Comparison of ENCODE assay signal across 11 cellular contexts in the genomic region with DNA sequence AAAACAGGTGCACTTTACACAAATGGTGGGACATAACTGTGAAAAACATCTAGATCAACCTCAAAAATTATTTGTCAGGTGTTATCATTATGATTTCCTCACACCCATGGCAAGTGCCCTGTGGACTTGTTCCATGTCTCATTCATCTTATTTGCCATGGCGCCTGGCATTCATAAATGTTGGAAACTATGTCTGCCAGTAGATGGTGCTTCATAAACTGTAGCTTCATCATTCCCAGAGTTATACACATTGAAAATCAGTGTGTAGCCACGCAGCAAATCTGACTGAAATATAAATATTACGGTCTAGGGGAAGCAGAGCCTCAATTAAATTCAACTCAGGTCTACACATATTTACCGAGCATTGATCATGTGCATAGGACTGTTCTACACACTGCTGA.
DNase-seq lines count a peak whose midpoint lies in the region; ATAC-seq, FAIRE-seq and TF ChIP-seq lines count a peak whose summit lies in the region.
"Had no signal": no experiment of that assay in that cellular context is flagged by ENCODE, and none has a peak within 500 bp of the region (broad histone marks: within the 10 kb centered on the region; RNA-seq: fewer than 3 reads in every experiment).

No MANE protein-coding gene starts in this region.

- ATAC-seq in PC-3, result peak; percentile 83
- ATAC-seq in HG03135 (IDR thresholded peaks at IDR 0.05; ENCODE audit: unreplicated experiment), result no peak
- ATAC-seq in stimulated activated naive CD8-positive, alpha-beta T cell treated with anti-CD3 and anti-CD28 coated beads, Interleukin-15, Interleukin-2, amounts not matched to agents 100 U/mL and 50 U/mL, for 24 hours, result no peak

- peak; percentile 13 for TF ChIP-seq CTCF in AG04449 (IDR thresholded peaks at IDR 0.05; ENCODE audit: insufficient read depth, low read length, missing control alignments)
- TF ChIP-seq CTCF in D721Med (IDR thresholded peaks at IDR 0.05; ENCODE audit: insufficient read depth, missing control alignments), result peak; percentile 34
- peak; percentile 59 for TF ChIP-seq CTCF in PC-3 (conservative IDR thresholded peaks at IDR 0.05; ENCODE audit: low read depth, low read length)
- peak; percentile 14 for TF ChIP-seq CTCF in foreskin fibroblast (IDR thresholded peaks at IDR 0.05; ENCODE audit: low read depth, low read length)

- intact Hi-C loops in PC-3 (cut with micrococcal nuclease), result loop anchor here (1.0 kb wide), 2 partner anchors 152 to 283 kb away; no protein-coding TSS in a partner anchor

- no peak overlapping the region for H3K9ac ChIP-seq in PC-3 (ENCODE audit: low read length)

- H3K4me2 ChIP-seq in PC-3 (ENCODE audit: low read length), result no peak overlapping the region

- FAIRE-seq in D721Med (lab: Jason Lieb, UNC), result no peak

- no peaks in the 10 kb centered on the region for H3K36me3 ChIP-seq in PC-3 (ENCODE audit: low read depth, low read length)
- no peaks in the 10 kb centered on the region for H3K36me3 ChIP-seq in SJCRH30

- DNase-seq in AG04449 (ENCODE audit: low read depth, low spot score), result no peak
- DNase-seq in D721Med (ENCODE audit: insufficient read length, low spot score), result no peak
- DNase-seq in PC-3, result peak; percentile 50
- peak; percentile 4 to 30 for DNase-seq in foreskin fibroblast
- no peak for DNase-seq in SJCRH30
- DNase-seq in nucleus accumbens (lab: John Stamatoyannopoulos, UW), result no peak
- no peak for DNase-seq in stimulated activated naive CD8-positive, alpha-beta T cell treated with anti-CD3 and anti-CD28 coated beads, Interleukin-15, Interleukin-2, amounts not matched to agents 100 U/mL and 50 U/mL, for 24 hours
- DNase-seq: NCI-H1092, nephron progenitor cell, substantia nigra had no signal

- H3K4me3 ChIP-seq in AG04449 (ENCODE audit: low read depth, low read length) (no peak overlapping the region), PC-3 (ENCODE audit: low read length) (no peak overlapping the region), foreskin fibroblast (ENCODE audit: low read depth in 1 of 2, low read length in 2 of 2) (no peak overlapping the region), SJCRH30 (no peak overlapping the region)

- H3K9me3 ChIP-seq in PC-3 (ENCODE audit: low read length), result no peaks in the 10 kb centered on the region
- H3K9me3 ChIP-seq in SJCRH30 (replicated peaks), result no peaks in the 10 kb centered on the region

- POLR2A ChIA-PET in AG04449 (lab: Yijun Ruan, JAX), result no interaction called here
- POLR2A ChIA-PET in PC-3 (lab: Charles Lee; ENCODE audit: unreplicated experiment), result no interaction called here

- H3K79me2 ChIP-seq in PC-3 (ENCODE audit: low read length), result no peaks in the 10 kb centered on the region

- no peaks in the 10 kb centered on the region for H3F3A ChIP-seq in PC-3 (ENCODE audit: low read length, unreplicated experiment)

- no peaks in the 10 kb centered on the region for H4K20me1 ChIP-seq in PC-3 (ENCODE audit: low read length)

- no peaks in the 10 kb centered on the region for H3K9me2 ChIP-seq in PC-3 (replicated peaks; ENCODE audit: low read length)

- H2AFZ ChIP-seq in PC-3 (ENCODE audit: low read length), result no peak overlapping the region

- H3K27ac ChIP-seq in PC-3 (ENCODE audit: low read length) (no peak overlapping the region), SJCRH30 (no peak overlapping the region)

- H3K27me3 ChIP-seq in PC-3 (ENCODE audit: low read length) (no peaks in the 10 kb centered on the region), SJCRH30 (no peaks in the 10 kb centered on the region)

- BruUV-seq in PC-3 (replicated peaks; lab: Mats Ljungman, UMichigan), result no TSS peak

- CTCF ChIA-PET in AG04449 (lab: Yijun Ruan, JAX) (interaction anchor here (2.0 to 2.5 kb wide), 2 partner anchors 8 to 152 kb away, joined by 10 to 11 read pairs; no protein-coding TSS in a partner anchor), PC-3 (lab: Charles Lee) (interaction anchor here (0.9 kb wide), 1 partner anchor 152 kb away, joined by 5 read pairs; no protein-coding TSS in a partner anchor)

- no peaks in the 10 kb centered on the region for H3K4me1 ChIP-seq in PC-3 (ENCODE audit: insufficient read depth, low read length)
- no peaks in the 10 kb centered on the region for H3K4me1 ChIP-seq in SJCRH30

Comparison
In these comparisons a context has a peak if more than half of its experiments do, and no peak if none do; other contexts are left out.
1. DNase-seq: peak in PC-3 (single experiment) and foreskin fibroblast (2 of 2); none in AG04449 (single experiment), D721Med (single experiment), SJCRH30 (0 of 2), nucleus accumbens (0 of 56) and stimulated activated naive CD8-positive, alpha-beta T cell treated with anti-CD3 and anti-CD28 coated beads, Interleukin-15, Interleukin-2, amounts not matched to agents 100 U/mL and 50 U/mL, for 24 hours (single experiment).
2. Peak in every context shown above with its lines, with median percentiles within 50 percentile points of each other: CTCF ChIP-seq.